In the genomic region with DNA sequence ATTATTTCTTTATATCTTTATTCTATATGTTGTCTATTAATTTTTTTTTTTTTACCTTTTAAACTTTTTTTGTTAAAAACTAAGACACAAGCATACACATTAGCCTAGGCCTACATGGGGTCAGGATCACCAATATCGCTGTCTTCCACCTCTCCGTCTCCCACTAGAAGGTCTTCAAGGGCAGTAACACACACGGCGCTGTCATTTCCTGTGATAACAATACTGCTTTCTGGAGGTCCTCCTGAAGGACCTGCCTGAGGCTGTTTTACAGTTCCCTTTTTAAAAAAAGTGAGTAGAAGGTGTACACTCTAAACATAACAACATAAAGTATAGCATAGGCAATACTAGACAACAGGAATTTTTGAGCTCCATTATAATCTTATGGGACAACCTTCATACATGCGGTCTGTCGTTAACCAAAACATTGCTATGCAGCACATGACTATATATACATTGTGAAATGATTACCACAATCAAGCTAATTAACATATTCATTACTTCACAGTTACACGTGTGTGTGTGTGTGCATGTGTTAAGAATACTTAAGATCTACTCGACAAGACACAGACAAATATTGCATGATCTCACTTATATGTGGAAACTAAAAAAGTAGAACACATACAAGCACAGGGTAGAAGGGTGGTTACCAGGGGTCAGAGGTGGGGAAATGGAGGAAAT, we compare ENCODE assay signal across 1 cellular context.
TF ChIP-seq lines count a peak whose summit lies in the region.

No MANE protein-coding gene starts in this region.

TF ChIP-seq in K562, 482 proteins besides CTCF, POLR2A, EP300 and RAD21 (continued from another document):
- TF ChIP-seq DDX20 (tag; IDR thresholded peaks at IDR 0.05; ENCODE audit: low read depth) (no peak), PRPF4 (IDR thresholded peaks at IDR 0.05; ENCODE audit: insufficient read depth, low read depth, low read length, poor library complexity, severe bottlenecking) (no peak), ZNF592 (IDR thresholded peaks at IDR 0.05) (peak; percentile 35), SMAD4 (CRISPR knock-in tag; conservative IDR thresholded peaks at IDR 0.05) (0 out of 2 replicates have a peak, but pooled peaks have one; percentile 36), ETV5 (CRISPR knock-in tag; IDR thresholded peaks at IDR 0.05; ENCODE audit: low read depth) (peak; percentile 62)
- TF ChIP-seq, protein P1, sequence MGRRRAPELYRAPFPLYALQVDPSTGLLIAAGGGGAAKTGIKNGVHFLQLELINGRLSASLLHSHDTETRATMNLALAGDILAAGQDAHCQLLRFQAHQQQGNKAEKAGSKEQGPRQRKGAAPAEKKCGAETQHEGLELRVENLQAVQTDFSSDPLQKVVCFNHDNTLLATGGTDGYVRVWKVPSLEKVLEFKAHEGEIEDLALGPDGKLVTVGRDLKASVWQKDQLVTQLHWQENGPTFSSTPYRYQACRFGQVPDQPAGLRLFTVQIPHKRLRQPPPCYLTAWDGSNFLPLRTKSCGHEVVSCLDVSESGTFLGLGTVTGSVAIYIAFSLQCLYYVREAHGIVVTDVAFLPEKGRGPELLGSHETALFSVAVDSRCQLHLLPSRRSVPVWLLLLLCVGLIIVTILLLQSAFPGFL (CRISPR knock-in tag; IDR thresholded peaks at IDR 0.05): no peak
- TF ChIP-seq, protein P2, sequence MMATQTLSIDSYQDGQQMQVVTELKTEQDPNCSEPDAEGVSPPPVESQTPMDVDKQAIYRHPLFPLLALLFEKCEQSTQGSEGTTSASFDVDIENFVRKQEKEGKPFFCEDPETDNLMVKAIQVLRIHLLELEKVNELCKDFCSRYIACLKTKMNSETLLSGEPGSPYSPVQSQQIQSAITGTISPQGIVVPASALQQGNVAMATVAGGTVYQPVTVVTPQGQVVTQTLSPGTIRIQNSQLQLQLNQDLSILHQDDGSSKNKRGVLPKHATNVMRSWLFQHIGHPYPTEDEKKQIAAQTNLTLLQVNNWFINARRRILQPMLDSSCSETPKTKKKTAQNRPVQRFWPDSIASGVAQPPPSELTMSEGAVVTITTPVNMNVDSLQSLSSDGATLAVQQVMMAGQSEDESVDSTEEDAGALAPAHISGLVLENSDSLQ (IDR thresholded peaks at IDR 0.05): peak; percentile 9; the same call in 1 of the 2 replicates
